ENCODE assay signal across 19 cellular contexts in genomic region chr12:39610626-39611025, GRCh38. TPM values are rescaled to one million over a fixed set of nuclear protein-coding genes. Genes with fewer than 3 reads are reported as not detected.
DNase-seq lines count a peak whose midpoint lies in the region; ATAC-seq, FAIRE-seq and TF ChIP-seq lines count a peak whose summit lies in the region.
"Had no signal": no experiment of that assay in that cellular context is flagged by ENCODE, and none has a peak within 500 bp of the region (broad histone marks: within the 10 kb centered on the region; RNA-seq: fewer than 3 reads in every experiment).

No MANE protein-coding gene starts in this region.

- no peaks in the 10 kb centered on the region; the same call in 1 of the 3 replicates for H3K9me3 ChIP-seq in GM12878 (replicated peaks; ENCODE audit: control insufficient read depth, insufficient read depth, low read length)
- H3K9me3 ChIP-seq in naive thymus-derived CD4-positive, alpha-beta T cell (ENCODE audit: control insufficient read depth in 2 of 3, low read length in 3 of 3), result no peaks in the 10 kb centered on the region
- H3K9me3 ChIP-seq: BLaER1 treated with 17β-estradiol and CSF1 and Interleukin-3, amounts not matched to agents 10 nM and 100 nM had no signal

- no peak for ATAC-seq in activated T-cell treated with anti-CD3 and anti-CD28 coated beads, Interleukin-2, amount 50 U/mL, for 72 hours (replicated peaks in 1 of 2)
- ATAC-seq in GM12878 (no peak), GM21619 (IDR thresholded peaks at IDR 0.05; ENCODE audit: unreplicated experiment) (no peak)
- no peak for ATAC-seq in naive thymus-derived CD4-positive, alpha-beta T cell

- H3K27me3 Mint-ChIP-seq in activated T-cell treated with anti-CD3 and anti-CD28 coated beads, Interleukin-2, amount 50 U/mL, for 72 hours (ENCODE audit: low read depth), result no peaks in the 10 kb centered on the region
- no peaks in the 10 kb centered on the region for H3K27me3 Mint-ChIP-seq in naive thymus-derived CD4-positive, alpha-beta T cell

- intact Hi-C loops in GM12878 (cut with micrococcal nuclease; ENCODE audit: unreplicated experiment), result loop anchor here (10.0 kb wide), 3 partner anchors 296 to 706 kb away; partner anchors contain the start of genes CPNE8 and LRRK2
- intact Hi-C loops in naive thymus-derived CD4-positive, alpha-beta T cell (cut with micrococcal nuclease), result loop anchor here (1.0 to 10.0 kb wide), 4 partner anchors 8 to 706 kb away; partner anchors contain the start of genes CPNE8 (in 2 of the 2) and ABCD2 (in 1 of the 2)

- no peak overlapping the region for H3K9ac ChIP-seq in GM12878 (ENCODE audit: control insufficient read depth, insufficient read depth, low read length)
- H3K9ac ChIP-seq: BLaER1 treated with 17β-estradiol and CSF1 and Interleukin-3, amounts not matched to agents 10 nM and 100 nM had no signal

- peaks cover 36% of the 10 kb centered on the region for H3K4me1 Mint-ChIP-seq in activated T-cell treated with anti-CD3 and anti-CD28 coated beads, Interleukin-2, amount 50 U/mL, for 72 hours (ENCODE audit: low read depth)
- H3K4me1 Mint-ChIP-seq in naive thymus-derived CD4-positive, alpha-beta T cell, result peaks cover 16 to 76% (median 67%) of the 10 kb centered on the region in 7 donors

- no peak for TF ChIP-seq POLR2A in GM12878 (IDR thresholded peaks at IDR 0.05; ENCODE audit: low read depth, low read length)

- no peaks in the 10 kb centered on the region for H3K9me3 Mint-ChIP-seq in activated T-cell treated with anti-CD3 and anti-CD28 coated beads, Interleukin-2, amount 50 U/mL, for 72 hours
- no peaks in the 10 kb centered on the region for H3K9me3 Mint-ChIP-seq in naive thymus-derived CD4-positive, alpha-beta T cell

- no peak overlapping the region for H3K4me3 ChIP-seq in GM12878
- H3K4me3 ChIP-seq in naive thymus-derived CD4-positive, alpha-beta T cell (ENCODE audit: low read length), result no peak overlapping the region
- H3K4me3 ChIP-seq: BLaER1 treated with 17β-estradiol and CSF1 and Interleukin-3, amounts not matched to agents 10 nM and 100 nM had no signal

- DNase-seq in activated T-cell treated with anti-CD3 and anti-CD28 coated beads, Interleukin-2, amount 50 U/mL, for 72 hours, result no peak
- DNase-seq in activated T-cell treated with anti-CD3 and anti-CD28 coated beads, Interleukin-2, amount 50 U/mL, for 1 hour, result no peak
- DNase-seq in G401 (ENCODE audit: low spot score), result peak; percentile 78
- no peak for DNase-seq in GM12878 (ENCODE audit: low read depth, low spot score)
- DNase-seq in naive thymus-derived CD4-positive, alpha-beta T cell, result no peak
- no peak for DNase-seq in DMS153 (lab: John Stamatoyannopoulos, UW)
- no peak for DNase-seq in NCI-H345 treated with DMSO at 0.1 percent for 48 hours (lab: John Stamatoyannopoulos, UW; ENCODE audit: unreplicated experiment)
- DNase-seq: KBM-7, NCI-H1092, NCI-H1694 treated with DMSO at 0.1 percent for 48 hours, NCI-H2107, NCI-H345, NCI-H69, SHP77 treated with DMSO at 0.1 percent for 48 hours had no signal

- CTCF ChIA-PET in GM12878 (lab: Yijun Ruan, JAX), result interaction anchor here (1.1 to 1.4 kb wide), 3 partner anchors 9 to 82 kb away, joined by 3 to 4 read pairs (median 3); partner anchors contain the start of gene ABCD2
- CTCF ChIA-PET in naive thymus-derived CD4-positive, alpha-beta T cell (lab: Charles Lee), result interaction anchor here (0.9 kb wide), 1 partner anchor 13 kb away, joined by 4 read pairs; no protein-coding TSS in a partner anchor

- RAD21 ChIA-PET in GM12878 (lab: Charles Lee; ENCODE audit: unreplicated experiment), result interaction anchor here (0.6 to 5.1 kb wide), 6 partner anchors 11 to 246 kb away, joined by 3 to 41 read pairs (median 3); partner anchors contain the start of gene ABCD2

- H2AFZ ChIP-seq in GM12878 (ENCODE audit: control insufficient read depth, low read depth, low read length), result no peak overlapping the region

- no peak for TF ChIP-seq EP300 in GM12878 (IDR thresholded peaks at IDR 0.05; ENCODE audit: borderline replicate concordance in 1 of 2, control insufficient read depth in 1 of 2, low read depth in 2 of 2, low read length in 2 of 2)

- in situ Hi-C loops in G401 (cut with HindIII; ENCODE audit: low sequenced_read_pairs) (no loop called here), GM12878 (cut with MboI) (loop anchor here (25.0 kb wide), 3 partner anchors 502 to 823 kb away; partner anchors contain the start of gene SLC2A13)

- SMC1A ChIA-PET in GM12878 (lab: Charles Lee; ENCODE audit: uncharacterized antibody, unreplicated experiment), result interaction anchor here (0.7 to 10.6 kb wide), 7 partner anchors 12 to 207 kb away, joined by 3 to 101 read pairs (median 4); partner anchors contain the start of gene ABCD2

- FAIRE-seq in GM12878 (lab: Jason Lieb, UNC), result no peak
- FAIRE-seq: A204.1, H1, RCC 7860 had no signal

- H3K36me3 Mint-ChIP-seq in activated T-cell treated with anti-CD3 and anti-CD28 coated beads, Interleukin-2, amount 50 U/mL, for 72 hours (ENCODE audit: insufficient read depth in 2 of 2), result peaks cover 4 to 10% of the 10 kb centered on the region in 2 donors
- peaks cover 13 to 61% (median 43%) of the 10 kb centered on the region in 5 donors for H3K36me3 Mint-ChIP-seq in naive thymus-derived CD4-positive, alpha-beta T cell

- TSS peak; percentile 9 for BruUV-seq in GM12878 (replicated peaks; lab: Mats Ljungman, UMichigan)

- TF ChIP-seq RAD21 in GM12878 (IDR thresholded peaks at IDR 0.05; ENCODE audit: insufficient read depth, low read depth, low read length), result no peak

- no peaks in the 10 kb centered on the region for H3K4me1 ChIP-seq in GM12878 (ENCODE audit: control insufficient read depth, insufficient read depth, low read length)
- H3K4me1 ChIP-seq in naive thymus-derived CD4-positive, alpha-beta T cell (ENCODE audit: control insufficient read depth in 2 of 2, insufficient read depth in 2 of 2, low read length in 2 of 2), result peaks cover 7 to 9% of the 10 kb centered on the region in 2 donors
- H3K4me1 ChIP-seq: BLaER1 treated with 17β-estradiol and CSF1 and Interleukin-3, amounts not matched to agents 10 nM and 100 nM had no signal

- H3K27ac ChIP-seq in GM12878 (ENCODE audit: control insufficient read depth, insufficient read depth), result no peak overlapping the region
- no peak overlapping the region for H3K27ac ChIP-seq in naive thymus-derived CD4-positive, alpha-beta T cell (ENCODE audit: low read depth, low read length)
- H3K27ac ChIP-seq: BLaER1 treated with 17β-estradiol and CSF1 and Interleukin-3, amounts not matched to agents 10 nM and 100 nM had no signal

- H3K36me3 ChIP-seq in GM12878 (ENCODE audit: control insufficient read depth in 2 of 2, insufficient read depth in 2 of 2, low read length in 1 of 2), result peaks cover 0 to 5% of the 10 kb centered on the region in 2 experiments; a peak in 1 of 4 replicates
- peaks cover 0 to 16% (median 5%) of the 10 kb centered on the region in 3 experiments for H3K36me3 ChIP-seq in naive thymus-derived CD4-positive, alpha-beta T cell (ENCODE audit: control insufficient read depth in 2 of 3, insufficient read depth in 3 of 3, low read length in 3 of 3)
- H3K36me3 ChIP-seq: BLaER1 treated with 17β-estradiol and CSF1 and Interleukin-3, amounts not matched to agents 10 nM and 100 nM had no signal

- 95% methylated on average over 1 of the region's 1 CpG for WGBS in GM12878 (ENCODE audit: insufficient coverage, insufficient replicate concordance, low lambda C conversion rate, missing lambda C conversion rate)

- peak overlapping the region; percentile 72 for H3K27ac Mint-ChIP-seq in activated T-cell treated with anti-CD3 and anti-CD28 coated beads, Interleukin-2, amount 50 U/mL, for 72 hours
- peak overlapping the region in 7 of 9 donors; percentile 0 to 70 (median 19) for H3K27ac Mint-ChIP-seq in naive thymus-derived CD4-positive, alpha-beta T cell

- no peak overlapping the region for H3K4me3 Mint-ChIP-seq in activated T-cell treated with anti-CD3 and anti-CD28 coated beads, Interleukin-2, amount 50 U/mL, for 72 hours
- H3K4me3 Mint-ChIP-seq in naive thymus-derived CD4-positive, alpha-beta T cell, result peak overlapping the region in 1 of 10 donors; percentile 11

- TF ChIP-seq CTCF in GM12878 (IDR thresholded peaks at IDR 0.05 in 2 of 3, conservative IDR thresholded peaks at IDR 0.05 in 1 of 3; ENCODE audit: control insufficient read depth in 2 of 3, extremely low read depth in 1 of 3, insufficient read depth in 1 of 3, low read depth in 3 of 3, low read length in 3 of 3), result no peak

- H4K20me1 ChIP-seq in GM12878 (ENCODE audit: control insufficient read depth, insufficient read depth), result no peaks in the 10 kb centered on the region
- H4K20me1 ChIP-seq: BLaER1 treated with 17β-estradiol and CSF1 and Interleukin-3, amounts not matched to agents 10 nM and 100 nM had no signal

- H3K27me3 ChIP-seq in GM12878 (replicated peaks in 1 of 2; ENCODE audit: control insufficient read depth in 2 of 2, insufficient read depth in 2 of 2, low read length in 1 of 2), result no peaks in the 10 kb centered on the region
- H3K27me3 ChIP-seq in naive thymus-derived CD4-positive, alpha-beta T cell (ENCODE audit: control insufficient read depth in 2 of 2, insufficient read depth in 2 of 2, low read length in 2 of 2), result no peaks in the 10 kb centered on the region
- H3K27me3 ChIP-seq: BLaER1 treated with 17β-estradiol and CSF1 and Interleukin-3, amounts not matched to agents 10 nM and 100 nM had no signal

- POLR2A ChIA-PET in GM12878 (lab: Charles Lee), result interaction anchor here (4.4 kb wide), 1 partner anchor 10 kb away, joined by 29 read pairs; the partner anchor contains the start of gene ABCD2
- POLR2A ChIA-PET in naive thymus-derived CD4-positive, alpha-beta T cell (lab: Charles Lee), result interaction anchor here (0.6 to 1.8 kb wide), 3 partner anchors 9 to 59 kb away, joined by 3 to 12 read pairs (median 4); partner anchors contain the start of gene ABCD2

- H3K4me2 ChIP-seq in GM12878 (ENCODE audit: control insufficient read depth, insufficient read depth), result 0 out of 2 replicates have a peak overlapping the region, but pooled peaks have one; percentile 4
- H3K4me2 ChIP-seq: BLaER1 treated with 17β-estradiol and CSF1 and Interleukin-3, amounts not matched to agents 10 nM and 100 nM had no signal

- peaks cover 59% of the 10 kb centered on the region for H3K79me2 ChIP-seq in GM12878 (ENCODE audit: control insufficient read depth, insufficient read depth, low read length)

RNA-seq across cellular contexts. Expression of gene ABCD2, which starts 9.0 kb away (rescaled TPM):
- 10 to 100 TPM in 1 of 2 donors, 1 to 10 TPM in 1; 10.0 to 11.2 TPM for total RNA-seq in activated T-cell treated with anti-CD3 and anti-CD28 coated beads, Interleukin-2, amount 50 U/mL, for 72 hours
- not detected in 2 replicates for total RNA-seq in G401 (2014; rRNA removed; shearing (Covaris generic))
- total RNA-seq in GM12878 (2013; cell fraction: nucleolus; rRNA removed), result 65.6 and 69.0 TPM in 2 replicates
- 9.5 and 13.8 TPM in 2 replicates for total RNA-seq in GM12878 (2014; rRNA removed)
- 16.2 and 16.9 TPM in 2 replicates for total RNA-seq in GM12878 (2014; rRNA removed; fragmentation: Illumina TruSeq; extraction: Trizol)
- total RNA-seq in GM12878 (2021), result 10.3 and 11.0 TPM in 2 replicates
- polyA plus RNA-seq in GM12878 (2011; ENCODE audit: low read depth), result 2.2 TPM
- 6.4 and 10.7 TPM in 2 replicates for polyA plus RNA-seq in GM12878 (2011; rRNA removed)
- polyA plus RNA-seq in GM12878 (2011; cell fraction: cytosol; rRNA removed), result 1.9 and 2.1 TPM in 2 replicates
- polyA plus RNA-seq in GM12878 (2011; cell fraction: nucleus; rRNA removed), result 3.6 and 4.8 TPM in 2 replicates
- 2.6 and 2.9 TPM in 2 replicates for polyA plus RNA-seq in GM12878 (2012)
- 9.1 and 12.3 TPM in 2 replicates for polyA plus RNA-seq in GM12878 (2014; fragmentation: Illumina TruSeq; extraction: Trizol)
- polyA plus RNA-seq in GM12878 (2014; fragmentation: Nextera tagmentation; extraction: Ambion mirVana), result 1 to 10 TPM; 4.4 to 5.7 TPM
- 4.4 and 6.2 TPM in 2 replicates for polyA plus RNA-seq in GM12878 (2014; rRNA removed)
- 1 to 10 TPM; 7.4 to 7.5 TPM for polyA plus RNA-seq in GM12878 (2016; fragmentation: Nextera tagmentation; extraction: Ambion mirVana)
- polyA minus RNA-seq in GM12878 (2011; rRNA and poly(A)+ RNA removed), result 11.4 and 16.4 TPM in 2 replicates
- polyA minus RNA-seq in GM12878 (2011; cell fraction: cytosol; rRNA and poly(A)+ RNA removed), result 2.9 and 4.3 TPM in 2 replicates
- polyA minus RNA-seq in GM12878 (2011; cell fraction: nucleus; rRNA and poly(A)+ RNA removed), result 11.1 and 14.7 TPM in 2 replicates
- total RNA-seq in naive thymus-derived CD4-positive, alpha-beta T cell, result 10 to 100 TPM in 3 of 5 experiments, 1 to 10 TPM in 2; 7.7 to 32.9 (median 21.0) TPM
- polyA plus RNA-seq in naive thymus-derived CD4-positive, alpha-beta T cell, result 10 to 100 TPM in 1 of 2 donors, 1 to 10 TPM in 1; 7.1 to 10.7 TPM
- total RNA-seq: H1 had no signal
- polyA plus RNA-seq: H1 had no signal
